Comparison of ENCODE assay signal across 8 cellular contexts in the genomic region with DNA sequence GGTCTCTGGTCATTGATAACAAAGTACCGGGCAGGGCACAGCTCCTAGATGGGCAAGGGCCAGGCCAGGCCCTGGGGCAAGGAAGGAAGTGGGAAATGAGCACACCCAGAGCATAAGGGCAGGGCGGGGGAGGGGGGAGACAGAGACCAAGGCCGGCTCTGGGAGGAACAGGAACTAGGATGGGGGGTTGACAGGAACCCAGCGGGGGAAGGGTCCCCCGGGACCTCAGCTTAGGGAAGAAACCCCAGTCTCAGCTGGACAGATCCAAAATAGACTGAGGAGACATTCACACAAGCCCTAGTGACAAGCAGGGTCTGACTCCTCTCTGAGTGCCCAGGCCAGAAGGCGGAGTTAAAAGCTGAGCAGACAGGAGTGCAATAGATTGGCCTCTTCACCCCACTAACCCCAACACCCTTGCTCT. TPM values are rescaled to one million over a fixed set of nuclear protein-coding genes. Genes with fewer than 3 reads are reported as not detected.
DNase-seq lines count a peak whose midpoint lies in the region; ATAC-seq and TF ChIP-seq lines count a peak whose summit lies in the region.

No MANE protein-coding gene starts in this region.

- DNase-seq in MV-4-11 (lab: John Stamatoyannopoulos, UW) (peak; percentile 89), glutamatergic neuron (peak; percentile 68), occipital lobe (lab: John Stamatoyannopoulos, UW) (peak; percentile 18), DMS114 treated with DMSO at 0.1 percent for 48 hours (lab: John Stamatoyannopoulos, UW; ENCODE audit: unreplicated experiment) (no peak), NCI-H345 treated with DMSO at 0.1 percent for 48 hours (lab: John Stamatoyannopoulos, UW; ENCODE audit: unreplicated experiment) (no peak)
- DNase-seq in activated naive CD4-positive, alpha-beta T cell treated with anti-CD3 and anti-CD28 coated beads for 36 hours = peak; percentile 58

- intact Hi-C loops in activated naive CD4-positive, alpha-beta T cell treated with anti-CD3 and anti-CD28 coated beads for 36 hours (cut with micrococcal nuclease) = loop anchor here (1.0 to 5.0 kb wide), 6 partner anchors 126 to 712 kb away; a partner anchor contains a TSS

- ATAC-seq in GM19455 (IDR thresholded peaks at IDR 0.05; ENCODE audit: unreplicated experiment) = no peak

- H3K36me3 ChIP-seq in ES-I3 (ENCODE audit: insufficient read depth, low read length) = no peaks in the 10 kb centered on the region

- no peaks in the 10 kb centered on the region for H3K36me3 Mint-ChIP-seq in activated naive CD4-positive, alpha-beta T cell treated with anti-CD3 and anti-CD28 coated beads for 36 hours (ENCODE audit: low read depth)
- no peaks in the 10 kb centered on the region for H3K36me3 Mint-ChIP-seq in glutamatergic neuron (ENCODE audit: unreplicated experiment)

- CTCF ChIA-PET in activated naive CD4-positive, alpha-beta T cell treated with anti-CD3 and anti-CD28 coated beads for 36 hours (lab: Charles Lee) = interaction anchor here (0.7 to 2.5 kb wide), 5 partner anchors 11 to 490 kb away, joined by 3 to 10 read pairs (median 3); a partner anchor contains a TSS

- H3K4me1 ChIP-seq in ES-I3 (ENCODE audit: insufficient read depth, low read length) = peaks cover 9% of the 10 kb centered on the region

- H3K27ac Mint-ChIP-seq in activated naive CD4-positive, alpha-beta T cell treated with anti-CD3 and anti-CD28 coated beads for 36 hours = peak overlapping the region; percentile 80
- H3K27ac Mint-ChIP-seq in glutamatergic neuron (ENCODE audit: unreplicated experiment) = peak overlapping the region; percentile 99

- no peaks in the 10 kb centered on the region for H3K9me3 Mint-ChIP-seq in activated naive CD4-positive, alpha-beta T cell treated with anti-CD3 and anti-CD28 coated beads for 36 hours
- H3K9me3 Mint-ChIP-seq in glutamatergic neuron (ENCODE audit: unreplicated experiment) = peaks cover 20% of the 10 kb centered on the region

- no peaks in the 10 kb centered on the region for H3K9me3 ChIP-seq in ES-I3 (ENCODE audit: control insufficient read depth, insufficient read depth, low read length)

- H3K9ac ChIP-seq in ES-I3 (ENCODE audit: low read depth, low read length) = peak overlapping the region; percentile 73; the same call in 1 of the 2 replicates

- H3K4me1 Mint-ChIP-seq in activated naive CD4-positive, alpha-beta T cell treated with anti-CD3 and anti-CD28 coated beads for 36 hours (ENCODE audit: low read depth) = peaks cover 49% of the 10 kb centered on the region
- peaks cover 23% of the 10 kb centered on the region for H3K4me1 Mint-ChIP-seq in glutamatergic neuron (ENCODE audit: low read depth, unreplicated experiment)

- TF ChIP-seq CTCF in glutamatergic neuron (IDR thresholded peaks at IDR 0.05; ENCODE audit: partially characterized antibody, unreplicated experiment) = no peak

- no peaks in the 10 kb centered on the region for H3K27me3 Mint-ChIP-seq in activated naive CD4-positive, alpha-beta T cell treated with anti-CD3 and anti-CD28 coated beads for 36 hours (ENCODE audit: low read depth)
- H3K27me3 Mint-ChIP-seq in glutamatergic neuron (ENCODE audit: unreplicated experiment) = peaks cover 19% of the 10 kb centered on the region

- H3K4me3 Mint-ChIP-seq in activated naive CD4-positive, alpha-beta T cell treated with anti-CD3 and anti-CD28 coated beads for 36 hours = peak overlapping the region; percentile 89
- peak overlapping the region; percentile 95 for H3K4me3 Mint-ChIP-seq in glutamatergic neuron (ENCODE audit: unreplicated experiment)

RNA-seq across cellular contexts. Expression of a gene that starts 0.7 kb away (rescaled TPM):
- 1 to 10 TPM; 3.4 to 3.7 TPM for total RNA-seq in activated naive CD4-positive, alpha-beta T cell treated with anti-CD3 and anti-CD28 coated beads for 36 hours
- 51.0 TPM for total RNA-seq in glutamatergic neuron (ENCODE audit: unreplicated experiment)
- total RNA-seq in occipital lobe = 11.4 TPM

RNA-seq across cellular contexts. Expression of a gene that starts 12.0 kb away (rescaled TPM):
- 100 to 1,000 TPM; 165 to 168 TPM for total RNA-seq in activated naive CD4-positive, alpha-beta T cell treated with anti-CD3 and anti-CD28 coated beads for 36 hours
- total RNA-seq in glutamatergic neuron (ENCODE audit: unreplicated experiment) (73.0 TPM), occipital lobe (48.7 TPM)

RNA-seq across cellular contexts. Expression of a gene that starts 18.5 kb away (rescaled TPM):
- 10 to 100 TPM; 22.8 to 23.7 TPM for total RNA-seq in activated naive CD4-positive, alpha-beta T cell treated with anti-CD3 and anti-CD28 coated beads for 36 hours
- 19.0 TPM for total RNA-seq in glutamatergic neuron (ENCODE audit: unreplicated experiment)
- total RNA-seq in occipital lobe = 9.4 TPM

RNA-seq across cellular contexts. Expression of a gene that starts 35.2 kb away (rescaled TPM):
- total RNA-seq in activated naive CD4-positive, alpha-beta T cell treated with anti-CD3 and anti-CD28 coated beads for 36 hours = 100 to 1,000 TPM; 109 to 118 TPM
- total RNA-seq in glutamatergic neuron (ENCODE audit: unreplicated experiment) = 49.0 TPM
- 31.7 TPM for total RNA-seq in occipital lobe

RNA-seq across cellular contexts. Expression of a gene that starts 42.5 kb away (rescaled TPM):
- 100 to 1,000 TPM; 218 to 226 TPM for total RNA-seq in activated naive CD4-positive, alpha-beta T cell treated with anti-CD3 and anti-CD28 coated beads for 36 hours
- total RNA-seq in glutamatergic neuron (ENCODE audit: unreplicated experiment) = 297 TPM
- 171 TPM for total RNA-seq in occipital lobe

Comparison
In these comparisons a context has a peak if more than half of its experiments do, and no peak if none do; other contexts are left out.
1. DNase-seq: peak in MV-4-11 (single experiment), activated naive CD4-positive, alpha-beta T cell treated with anti-CD3 and anti-CD28 coated beads for 36 hours (single experiment), glutamatergic neuron (single experiment) and occipital lobe (single experiment); none in DMS114 treated with DMSO at 0.1 percent for 48 hours (single experiment) and NCI-H345 treated with DMSO at 0.1 percent for 48 hours (single experiment).